8 cellular contexts compared by ENCODE assay signal in the genomic region with DNA sequence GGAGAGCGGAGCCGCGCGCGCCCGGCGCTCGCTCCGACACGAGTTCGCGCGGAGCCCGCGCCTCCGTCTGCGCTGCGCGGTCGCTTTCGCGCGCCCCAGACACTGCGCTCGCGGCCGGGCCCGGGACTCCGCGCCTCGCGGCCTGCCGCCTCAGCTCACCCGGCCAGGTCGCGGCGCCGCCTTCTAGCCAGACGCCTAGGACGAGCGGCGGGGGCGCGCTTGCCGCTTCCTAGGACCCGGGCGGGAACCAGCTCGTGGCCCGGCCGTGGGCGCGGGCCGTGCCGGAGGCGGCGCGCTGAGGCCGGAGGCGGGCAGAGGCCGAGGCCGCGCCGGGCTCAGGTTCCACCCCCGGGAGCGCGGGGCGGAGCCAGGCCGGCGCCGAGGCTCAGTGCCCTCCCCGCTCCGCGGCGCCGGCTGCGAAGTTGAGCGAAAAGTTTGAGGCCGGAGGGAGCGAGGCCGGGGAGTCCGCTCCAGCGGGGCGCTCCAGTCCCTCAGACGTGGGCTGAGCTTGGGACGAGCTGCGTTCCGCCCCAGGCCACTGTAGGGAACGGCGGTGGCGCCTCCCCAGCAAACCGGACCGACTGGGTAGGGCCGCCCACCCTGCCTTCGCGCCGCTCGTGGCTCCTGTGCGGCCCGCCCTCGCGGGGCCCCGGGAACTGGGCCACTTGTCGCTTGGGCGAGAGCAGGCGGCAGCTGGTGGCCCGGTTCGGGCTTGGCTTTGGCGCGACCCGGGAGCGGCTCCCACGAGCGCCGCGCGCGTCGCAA. TPM values are rescaled to one million over a fixed set of nuclear protein-coding genes. Genes with fewer than 3 reads are reported as not detected.
DNase-seq lines count a peak whose midpoint lies in the region; ATAC-seq and TF ChIP-seq lines count a peak whose summit lies in the region.

A gene with protein sequence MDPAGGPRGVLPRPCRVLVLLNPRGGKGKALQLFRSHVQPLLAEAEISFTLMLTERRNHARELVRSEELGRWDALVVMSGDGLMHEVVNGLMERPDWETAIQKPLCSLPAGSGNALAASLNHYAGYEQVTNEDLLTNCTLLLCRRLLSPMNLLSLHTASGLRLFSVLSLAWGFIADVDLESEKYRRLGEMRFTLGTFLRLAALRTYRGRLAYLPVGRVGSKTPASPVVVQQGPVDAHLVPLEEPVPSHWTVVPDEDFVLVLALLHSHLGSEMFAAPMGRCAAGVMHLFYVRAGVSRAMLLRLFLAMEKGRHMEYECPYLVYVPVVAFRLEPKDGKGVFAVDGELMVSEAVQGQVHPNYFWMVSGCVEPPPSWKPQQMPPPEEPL (plus strand): TSS at position 388 of the 765 bp plus-strand sequence. CDS start 1,036 bp downstream, outside the sequence.

- no peaks in the 10 kb centered on the region for H3K9me2 ChIP-seq in Loucy (replicated peaks; ENCODE audit: low read depth, low read length)

- intact Hi-C loops in activated B cell treated with CpG ODN at 0.5 μM for 24 hours (cut with micrococcal nuclease): loop anchor here (1.0 to 10.0 kb wide), 4 partner anchors 30 to 370 kb away; partner anchors contain the start of genes EXOC7, GALR2 and SRP68

- peak within 1 kb of the TSS; percentile 86 for H3K4me3 Mint-ChIP-seq in activated B cell treated with CpG ODN at 0.5 μM for 24 hours

- H3K9me3 ChIP-seq in Loucy (ENCODE audit: insufficient read depth, low read depth, low read length): no peaks in the 10 kb centered on the region

- peak within 1 kb of the TSS; percentile 74 for H3K9ac ChIP-seq in Loucy (ENCODE audit: low read depth, low read length, poor library complexity, severe bottlenecking)

- CTCF ChIA-PET in activated B cell treated with CpG ODN at 0.5 μM for 24 hours (lab: Charles Lee): interaction anchor here (0.6 to 3.2 kb wide), 15 partner anchors 7 to 258 kb away, joined by 3 to 29 read pairs (median 4); partner anchors contain the start of genes PRPSAP1 and UBE2O

- no peak for TF ChIP-seq CTCF in Loucy (conservative IDR thresholded peaks at IDR 0.05; ENCODE audit: low read length)
- TF ChIP-seq CTCF in activated B cell treated with CpG ODN at 0.5 μM for 24 hours (IDR thresholded peaks at IDR 0.05): no peak

- H3K36me3 Mint-ChIP-seq in activated B cell treated with CpG ODN at 0.5 μM for 24 hours (ENCODE audit: low read depth): peaks cover 6% of the 10 kb centered on the region

- H3K4me3 ChIP-seq in Loucy (ENCODE audit: low read length, poor library complexity, severe bottlenecking): peak within 1 kb of the TSS; percentile 76

- H3K9me3 Mint-ChIP-seq in activated B cell treated with CpG ODN at 0.5 μM for 24 hours: no peaks in the 10 kb centered on the region

- ATAC-seq in GM21576 (IDR thresholded peaks at IDR 0.05; ENCODE audit: unreplicated experiment): peak; percentile 55
- ATAC-seq in activated B cell treated with CpG ODN at 0.5 μM for 24 hours (ENCODE audit: low read depth): peak; percentile 75

- peak within 1 kb of the TSS; percentile 88 for H3K4me2 ChIP-seq in Loucy (ENCODE audit: low read depth, low read length, poor library complexity, severe bottlenecking)

- H3K27ac Mint-ChIP-seq in activated B cell treated with CpG ODN at 0.5 μM for 24 hours: peak within 1 kb of the TSS; percentile 71

- POLR2A ChIA-PET in activated B cell treated with CpG ODN at 0.5 μM for 24 hours (lab: Charles Lee): interaction anchor here (0.5 to 3.9 kb wide), 9 partner anchors 8 to 540 kb away, joined by 3 to 29 read pairs (median 3); partner anchors contain the start of genes PRPSAP1, UBALD2, UNC13D and WBP2

- no peaks in the 10 kb centered on the region for H3K36me3 ChIP-seq in Loucy (ENCODE audit: insufficient read depth, low read length)

- no peaks in the 10 kb centered on the region for H4K20me1 ChIP-seq in Loucy (ENCODE audit: insufficient read depth, low read length, poor library complexity, severe bottlenecking)

- no peaks in the 10 kb centered on the region for H3K27me3 ChIP-seq in Loucy (ENCODE audit: insufficient read depth, low read length, poor library complexity, severe bottlenecking)

- peaks cover 18% of the 10 kb centered on the region for H3K4me1 ChIP-seq in Loucy (ENCODE audit: insufficient read depth, low read length, poor library complexity, severe bottlenecking)

- no peaks in the 10 kb centered on the region for H3F3A ChIP-seq in Loucy (ENCODE audit: low read depth)

- peak; percentile 54 for DNase-seq in DMS53 treated with DMSO at 0.1 percent for 48 hours (lab: John Stamatoyannopoulos, UW; ENCODE audit: unreplicated experiment)
- DNase-seq in activated B cell treated with CpG ODN at 0.5 μM for 24 hours: peak; percentile 77
- peak; percentile 62 for DNase-seq in cerebellum (ENCODE audit: low spot score)
- DNase-seq in kidney tubule cell (ENCODE audit: low spot score): peak; percentile 91
- DNase-seq in stimulated activated CD4-positive, alpha-beta T cell treated with anti-CD3 and anti-CD28 coated beads, Interleukin-2, amount 100 ng/mL, for 48 hours: peak; percentile 59 to 70
- no peak for DNase-seq in inferior parietal cortex (ENCODE audit: extremely low spot score)

- peaks cover 2% of the 10 kb centered on the region for H3K27me3 Mint-ChIP-seq in activated B cell treated with CpG ODN at 0.5 μM for 24 hours

- H2AFZ ChIP-seq in Loucy (ENCODE audit: low read length): peak within 1 kb of the TSS; percentile 96

- H3K4me1 Mint-ChIP-seq in activated B cell treated with CpG ODN at 0.5 μM for 24 hours: peaks cover 15% of the 10 kb centered on the region

- no peaks in the 10 kb centered on the region for H3K79me2 ChIP-seq in Loucy (ENCODE audit: insufficient read depth, low read length)

RNA-seq across cellular contexts. Expression of the gene that starts here (rescaled TPM):
- 1.1 and 1.3 TPM in 2 replicates for total RNA-seq in activated B cell treated with CpG ODN at 0.5 μM for 24 hours
- 3.3 TPM for total RNA-seq in cerebellum
